ENCODE assay signal across 8 cellular contexts in the genomic region with DNA sequence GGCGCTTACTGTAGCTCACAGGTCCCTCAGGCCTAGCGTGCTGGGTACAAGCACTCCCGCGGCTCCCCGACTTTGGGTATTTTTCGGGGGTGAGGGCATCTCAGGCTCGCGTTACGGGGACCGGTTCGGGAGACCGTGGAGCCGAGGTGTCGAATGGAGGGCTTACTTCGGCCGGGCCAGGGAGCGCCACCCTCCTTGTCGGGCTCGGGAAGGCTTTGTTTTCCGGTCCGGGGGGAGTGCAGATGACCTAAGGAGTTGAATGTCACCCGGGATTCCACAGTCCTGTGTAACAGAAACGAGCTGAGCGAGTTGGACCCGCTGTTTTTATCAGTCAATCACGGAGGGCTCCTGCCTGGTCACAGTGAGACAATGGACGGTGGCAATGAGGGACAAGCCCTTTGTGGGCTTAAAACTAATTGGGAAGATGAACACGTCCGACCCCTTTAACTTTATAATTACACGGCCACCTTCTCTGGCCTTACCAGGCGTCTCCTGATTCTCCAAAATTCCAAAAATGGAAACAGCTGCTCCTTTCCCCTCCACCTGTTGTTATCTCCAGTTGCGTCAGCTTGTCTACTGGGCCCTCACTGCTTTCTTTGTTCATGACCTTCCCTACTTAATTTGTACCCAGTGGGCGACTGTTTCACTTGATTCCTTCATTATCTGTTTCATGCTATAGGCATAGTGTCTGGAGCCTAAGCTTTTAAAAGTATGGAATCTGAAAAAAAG. TPM values are rescaled to one million over a fixed set of nuclear protein-coding genes. Genes with fewer than 3 reads are reported as not detected.
A peak's percentile ranks its signal among the peaks of the same experiment; 100 is the strongest.
DNase-seq lines count a peak whose midpoint lies in the region; ATAC-seq and TF ChIP-seq lines count a peak whose summit lies in the region.

No MANE protein-coding gene starts in this region.

- H3K36me3 Mint-ChIP-seq in CD8-positive, alpha-beta memory T cell = peaks cover 0 to 3% (median 0%) of the 10 kb centered on the region in 3 donors

- intact Hi-C loops in esophagus muscularis mucosa (cut with DNase I) = loop anchor here (10.0 kb wide), 2 partner anchors 242 to 548 kb away; a partner anchor contains a TSS
- intact Hi-C loops in sciatic nerve (cut with DNase I) = no loop called here

- H3K9me3 Mint-ChIP-seq in CD8-positive, alpha-beta memory T cell = no peaks in the 10 kb centered on the region

- WGBS in esophagus muscularis mucosa = 58% methylated on average over 14 of the region's 33 CpGs

- no peaks in the 10 kb centered on the region for H3K9me3 ChIP-seq in CD8-positive, alpha-beta memory T cell (ENCODE audit: low read length)
- H3K9me3 ChIP-seq in Peyer's patch (no peaks in the 10 kb centered on the region), esophagus muscularis mucosa (no peaks in the 10 kb centered on the region), neutrophil (no peaks in the 10 kb centered on the region)

- H3K27me3 Mint-ChIP-seq in CD8-positive, alpha-beta memory T cell = peaks cover 5 to 7% of the 10 kb centered on the region in 2 donors

- POLR2A ChIA-PET in CD8-positive, alpha-beta memory T cell (lab: Charles Lee) = no interaction called here

- H3K4me1 Mint-ChIP-seq in CD8-positive, alpha-beta memory T cell = peaks cover 5 to 13% (median 13%) of the 10 kb centered on the region in 3 donors

- TF ChIP-seq CTCF in Peyer's patch (IDR thresholded peaks at IDR 0.05) (no peak), esophagus muscularis mucosa (IDR thresholded peaks at IDR 0.05) (no peak), neutrophil (IDR thresholded peaks at IDR 0.05) (no peak), GM20000 (IDR thresholded peaks at IDR 0.05; ENCODE audit: extremely low read depth, missing control alignments) (no peak)

- H3K27ac ChIP-seq in CD8-positive, alpha-beta memory T cell (ENCODE audit: low read depth, low read length) = peak overlapping the region; percentile 25
- peak overlapping the region in 2 of 4 donors; percentile 83 to 85 for H3K27ac ChIP-seq in Peyer's patch
- H3K27ac ChIP-seq in esophagus muscularis mucosa (replicated peaks in 1 of 4) = peak overlapping the region; percentile 83 to 89 (median 88)
- H3K27ac ChIP-seq in neutrophil = no peak overlapping the region

- TF ChIP-seq EP300 in esophagus muscularis mucosa (IDR thresholded peaks at IDR 0.05) = no peak

- no peaks in the 10 kb centered on the region for H3K36me3 ChIP-seq in CD8-positive, alpha-beta memory T cell (ENCODE audit: insufficient read depth, low read length)
- H3K36me3 ChIP-seq in Peyer's patch (no peaks in the 10 kb centered on the region), esophagus muscularis mucosa (peaks cover 0 to 9% (median 0%) of the 10 kb centered on the region in 4 donors), neutrophil (no peaks in the 10 kb centered on the region)

- H3K27me3 ChIP-seq in CD8-positive, alpha-beta memory T cell (ENCODE audit: insufficient read depth, low read length, poor library complexity, severe bottlenecking) = no peaks in the 10 kb centered on the region
- H3K27me3 ChIP-seq in Peyer's patch (no peaks in the 10 kb centered on the region), esophagus muscularis mucosa (no peaks in the 10 kb centered on the region), neutrophil (peaks cover 70% of the 10 kb centered on the region)

- no peak for TF ChIP-seq POLR2A in Peyer's patch (IDR thresholded peaks at IDR 0.05)
- no peak for TF ChIP-seq POLR2A in esophagus muscularis mucosa (IDR thresholded peaks at IDR 0.05; ENCODE audit: low read depth)

- peak overlapping the region in 3 of 8 donors; percentile 64 to 89 (median 72) for H3K27ac Mint-ChIP-seq in CD8-positive, alpha-beta memory T cell

- CTCF ChIA-PET in CD8-positive, alpha-beta memory T cell (lab: Charles Lee) = interaction anchor here (0.7 to 1.4 kb wide), 7 partner anchors 10 to 247 kb away, joined by 3 to 4 read pairs (median 3); no protein-coding TSS in a partner anchor

- H3K4me1 ChIP-seq in CD8-positive, alpha-beta memory T cell (ENCODE audit: insufficient read depth, low read length) = peaks cover 7% of the 10 kb centered on the region
- peaks cover 0 to 15% (median 2%) of the 10 kb centered on the region in 4 donors for H3K4me1 ChIP-seq in Peyer's patch
- H3K4me1 ChIP-seq in esophagus muscularis mucosa = peaks cover 14 to 26% (median 21%) of the 10 kb centered on the region in 4 donors
- peaks cover 9 to 16% of the 10 kb centered on the region in 2 experiments for H3K4me1 ChIP-seq in neutrophil (ENCODE audit: control insufficient read depth in 1 of 2, insufficient read depth in 1 of 2, low read depth in 1 of 2, low read length in 1 of 2)

- H3K4me3 ChIP-seq in CD8-positive, alpha-beta memory T cell (ENCODE audit: low read length) = peak overlapping the region; percentile 60
- H3K4me3 ChIP-seq in Peyer's patch (peak overlapping the region; percentile 60 to 82 (median 71)), esophagus muscularis mucosa (peak overlapping the region; percentile 70 to 79 (median 74)), neutrophil (ENCODE audit: low read depth in 1 of 2, low read length in 1 of 2) (peak overlapping the region; percentile 76 to 82)

- ATAC-seq in sciatic nerve = no peak

- no peak for DNase-seq in CD8-positive, alpha-beta memory T cell
- no peak for DNase-seq in Peyer's patch
- no peak for DNase-seq in esophagus muscularis mucosa (ENCODE audit: extremely low spot score)
- no peak for DNase-seq in GM20000 (ENCODE audit: low spot score)
- DNase-seq in sciatic nerve (ENCODE audit: low spot score) = no peak
- DNase-seq in DMS 273 treated with DMSO at 0.1 percent for 48 hours (lab: John Stamatoyannopoulos, UW) = no peak
- DNase-seq in activated gamma-delta T cell (lab: John Stamatoyannopoulos, UW) = no peak

- H3K4me3 Mint-ChIP-seq in CD8-positive, alpha-beta memory T cell = peak overlapping the region; percentile 83 to 91 (median 88)

RNA-seq across cellular contexts. Expression of a gene that starts 0.9 kb away (rescaled TPM):
- total RNA-seq in CD8-positive, alpha-beta memory T cell = 1 to 10 TPM in 1 of 2 experiments, under 1 TPM in 1; 0.84 to 1.3 TPM
- polyA plus RNA-seq in CD8-positive, alpha-beta memory T cell = 0.06 TPM
- total RNA-seq in Peyer's patch = 10 to 100 TPM in 1 of 4 donors, 1 to 10 TPM in 3; 1.8 to 28.9 (median 4.4) TPM
- total RNA-seq in esophagus muscularis mucosa = 1 to 10 TPM; 1.4 to 5.4 (median 3.1) TPM
- total RNA-seq in sciatic nerve = 9.0 TPM
